Comparison of ENCODE assay signal across 3 cellular contexts in the genomic region with DNA sequence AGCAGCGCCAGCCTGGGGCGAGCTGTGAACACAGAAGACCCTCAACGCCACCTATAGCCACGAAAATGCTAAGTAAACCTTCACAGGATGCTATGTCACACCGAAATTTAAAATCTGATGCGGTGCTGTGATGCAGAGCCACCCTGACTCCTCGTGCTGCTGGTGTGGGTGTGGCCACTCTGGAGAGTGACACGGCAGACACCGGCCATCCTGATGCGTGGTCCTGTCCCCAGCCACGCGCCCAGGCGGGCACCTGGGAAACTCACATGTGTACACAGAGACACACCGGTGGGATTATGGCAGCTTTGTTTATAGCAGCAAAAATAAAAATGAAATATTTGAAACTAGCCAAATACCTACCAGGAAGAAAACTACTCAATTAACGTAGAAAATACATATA.
"Had no signal": no experiment of that assay in that cellular context is flagged by ENCODE, and none has a peak within 500 bp of the region (broad histone marks: within the 10 kb centered on the region; RNA-seq: fewer than 3 reads in every experiment).

No MANE protein-coding gene starts in this region.

- DNase-seq: GDM1, GF-D8 had no signal

- H3K4me3 ChIP-seq: GM12878 had no signal

- ATAC-seq: GM12878 had no signal
